ENCODE assay signal across 8 cellular contexts in genomic region chr12:11650697-11651281, GRCh38. TPM values are rescaled to one million over a fixed set of nuclear protein-coding genes. Genes with fewer than 3 reads are reported as not detected.
DNase-seq lines count a peak whose midpoint lies in the region; ATAC-seq, FAIRE-seq and TF ChIP-seq lines count a peak whose summit lies in the region.

No MANE protein-coding gene starts in this region.

- H3K4me3 ChIP-seq in GM12878 (peak overlapping the region; percentile 85), small intestine (ENCODE audit: low read depth in 1 of 2, low read length in 2 of 2) (peak overlapping the region; percentile 46 to 92)

- FAIRE-seq in GM12878 (lab: Jason Lieb, UNC) (no peak), small intestine (lab: Jason Lieb, UNC) (no peak)

- H3K9me3 ChIP-seq in GM12878 (replicated peaks; ENCODE audit: control insufficient read depth, insufficient read depth, low read length), result no peaks in the 10 kb centered on the region
- no peaks in the 10 kb centered on the region for H3K9me3 ChIP-seq in small intestine (ENCODE audit: control insufficient read depth, low read depth)

- peak in 2 of 3 experiments; percentile 5 to 15; a peak in 2 of 6 replicates for TF ChIP-seq CTCF in GM12878 (IDR thresholded peaks at IDR 0.05 in 2 of 3, conservative IDR thresholded peaks at IDR 0.05 in 1 of 3; ENCODE audit: control insufficient read depth in 2 of 3, extremely low read depth in 1 of 3, insufficient read depth in 1 of 3, low read depth in 3 of 3, low read length in 3 of 3)

- H3K4me1 Mint-ChIP-seq in activated naive CD4-positive, alpha-beta T cell treated with anti-CD3 and anti-CD28 coated beads for 36 hours (ENCODE audit: low read depth), result peaks cover 41% of the 10 kb centered on the region

- H3K36me3 ChIP-seq in GM12878 (ENCODE audit: control insufficient read depth in 2 of 2, insufficient read depth in 2 of 2, low read length in 1 of 2) (no peaks in the 10 kb centered on the region), small intestine (ENCODE audit: control insufficient read depth in 2 of 2, insufficient read depth in 2 of 2, low read length in 2 of 2) (no peaks in the 10 kb centered on the region)

- H3K27ac ChIP-seq in GM12878 (ENCODE audit: control insufficient read depth, insufficient read depth), result peak overlapping the region; percentile 99
- H3K27ac ChIP-seq in small intestine (ENCODE audit: low read depth in 1 of 2, low read length in 1 of 2), result peak overlapping the region; percentile 46 to 89

- intact Hi-C loops in activated naive CD4-positive, alpha-beta T cell treated with anti-CD3 and anti-CD28 coated beads for 36 hours (cut with micrococcal nuclease), result loop anchor here (1.0 to 10.0 kb wide), 10 partner anchors 9 to 1786 kb away; partner anchors contain the start of genes CLEC2B, GPR19 and SMIM10L1
- intact Hi-C loops in GM12878 (cut with micrococcal nuclease; ENCODE audit: unreplicated experiment), result loop anchor here (1.0 to 10.0 kb wide), 3 partner anchors 80 to 1074 kb away; no protein-coding TSS in a partner anchor

- POLR2A ChIA-PET in GM12878 (lab: Charles Lee), result interaction anchor here (0.8 to 1.4 kb wide), 5 partner anchors 35 to 382 kb away, joined by 3 to 8 read pairs (median 5); no protein-coding TSS in a partner anchor

- no peak overlapping the region for H2AFZ ChIP-seq in GM12878 (ENCODE audit: control insufficient read depth, low read depth, low read length)

- no peaks in the 10 kb centered on the region; the same call in 1 of the 2 replicates for H4K20me1 ChIP-seq in GM12878 (ENCODE audit: control insufficient read depth, insufficient read depth)

- CTCF ChIA-PET in activated naive CD4-positive, alpha-beta T cell treated with anti-CD3 and anti-CD28 coated beads for 36 hours (lab: Charles Lee), result interaction anchor here (0.7 to 1.5 kb wide), 4 partner anchors 80 to 128 kb away, joined by 3 to 4 read pairs (median 4); no protein-coding TSS in a partner anchor
- CTCF ChIA-PET in GM12878 (lab: Yijun Ruan, JAX), result interaction anchor here (0.7 to 1.5 kb wide), 5 partner anchors 27 to 382 kb away, joined by 3 to 6 read pairs (median 3); no protein-coding TSS in a partner anchor

- no peaks in the 10 kb centered on the region for H3K27me3 Mint-ChIP-seq in activated naive CD4-positive, alpha-beta T cell treated with anti-CD3 and anti-CD28 coated beads for 36 hours (ENCODE audit: low read depth)

- peak overlapping the region; percentile 98 for H3K4me3 Mint-ChIP-seq in activated naive CD4-positive, alpha-beta T cell treated with anti-CD3 and anti-CD28 coated beads for 36 hours

- peak; percentile 41 for DNase-seq in activated naive CD4-positive, alpha-beta T cell treated with anti-CD3 and anti-CD28 coated beads for 36 hours
- no peak for DNase-seq in activated naive CD4-positive, alpha-beta T cell (lab: John Stamatoyannopoulos, UW)
- DNase-seq in NCI-H748 (lab: John Stamatoyannopoulos, UW; ENCODE audit: unreplicated experiment) (peak; percentile 40), GM12878 (ENCODE audit: low read depth, low spot score) (peak; percentile 40), iris pigment epithelial cell (ENCODE audit: low read depth) (peak; percentile 50), small intestine (peak; percentile 45)

- peak overlapping the region; percentile 86 for H3K4me2 ChIP-seq in GM12878 (ENCODE audit: control insufficient read depth, insufficient read depth)

- peak overlapping the region; percentile 98 for H3K9ac ChIP-seq in GM12878 (ENCODE audit: control insufficient read depth, insufficient read depth, low read length)

- SMC1A ChIA-PET in GM12878 (lab: Charles Lee; ENCODE audit: uncharacterized antibody, unreplicated experiment), result interaction anchor here (0.6 to 1.6 kb wide), 11 partner anchors 63 to 359 kb away, joined by 3 to 7 read pairs (median 4); no protein-coding TSS in a partner anchor

- H3K9me3 Mint-ChIP-seq in activated naive CD4-positive, alpha-beta T cell treated with anti-CD3 and anti-CD28 coated beads for 36 hours, result no peaks in the 10 kb centered on the region

- peaks cover 14% of the 10 kb centered on the region for H3K4me1 ChIP-seq in GM12878 (ENCODE audit: control insufficient read depth, insufficient read depth, low read length)
- H3K4me1 ChIP-seq in small intestine (ENCODE audit: control insufficient read depth in 2 of 2, insufficient read depth in 1 of 2, low read depth in 1 of 2, low read length in 1 of 2), result peaks cover 0 to 8% of the 10 kb centered on the region in 2 donors

- WGBS in GM12878 (ENCODE audit: insufficient coverage, insufficient replicate concordance, low lambda C conversion rate, missing lambda C conversion rate), result 0% methylated on average over 9 of the region's 9 CpGs
- 0 to 2% (median 1%) methylated on average over 9 of the region's 9 CpGs for WGBS in small intestine, 3 donors

- H3K27me3 ChIP-seq in GM12878 (replicated peaks in 1 of 2; ENCODE audit: control insufficient read depth in 2 of 2, insufficient read depth in 2 of 2, low read length in 1 of 2) (no peaks in the 10 kb centered on the region), small intestine (ENCODE audit: control insufficient read depth in 2 of 2, insufficient read depth in 2 of 2, low read length in 2 of 2) (no peaks in the 10 kb centered on the region)

- peak; percentile 54; the same call in 1 of the 2 replicates for TF ChIP-seq POLR2A in GM12878 (IDR thresholded peaks at IDR 0.05; ENCODE audit: low read depth, low read length)

- H3K79me2 ChIP-seq in GM12878 (ENCODE audit: control insufficient read depth, insufficient read depth, low read length), result peaks cover 67% of the 10 kb centered on the region

- no peak for TF ChIP-seq RAD21 in GM12878 (IDR thresholded peaks at IDR 0.05; ENCODE audit: insufficient read depth, low read depth, low read length)

- RAD21 ChIA-PET in GM12878 (lab: Charles Lee; ENCODE audit: unreplicated experiment), result interaction anchor here (0.7 to 2.5 kb wide), 9 partner anchors 13 to 374 kb away, joined by 3 to 15 read pairs (median 5); no protein-coding TSS in a partner anchor

- peaks cover 18% of the 10 kb centered on the region for H3K36me3 Mint-ChIP-seq in activated naive CD4-positive, alpha-beta T cell treated with anti-CD3 and anti-CD28 coated beads for 36 hours (ENCODE audit: low read depth)

- TSS peak; percentile 53 for BruUV-seq in GM12878 (replicated peaks; lab: Mats Ljungman, UMichigan)

- TF ChIP-seq EP300 in GM12878 (IDR thresholded peaks at IDR 0.05; ENCODE audit: borderline replicate concordance in 1 of 2, control insufficient read depth in 1 of 2, low read depth in 2 of 2, low read length in 2 of 2), result no peak

- H3K27ac Mint-ChIP-seq in activated naive CD4-positive, alpha-beta T cell treated with anti-CD3 and anti-CD28 coated beads for 36 hours, result peak overlapping the region; percentile 99

- in situ Hi-C loops in GM12878 (cut with MboI), result loop anchor here (5.0 kb wide), 4 partner anchors 77 to 377 kb away; no protein-coding TSS in a partner anchor

- ATAC-seq in GM12878 (peak; percentile 22), HG02885 (IDR thresholded peaks at IDR 0.05; ENCODE audit: poor library complexity, unreplicated experiment) (no peak), HG03442 (IDR thresholded peaks at IDR 0.05; ENCODE audit: unreplicated experiment) (no peak)

TF ChIP-seq in GM12878, 131 proteins besides CTCF, POLR2A, EP300 and RAD21 (continues in another document):
- TF ChIP-seq NBN (IDR thresholded peaks at IDR 0.05) (no peak), POLR2AphosphoS2 (IDR thresholded peaks at IDR 0.05; ENCODE audit: low read depth, low read length) (peak; percentile 60; the same call in 1 of the 2 replicates), BHLHE40 (IDR thresholded peaks at IDR 0.05; ENCODE audit: borderline replicate concordance in 1 of 2, low read depth in 2 of 2, low read length in 1 of 2) (no peak), IRF3 (IDR thresholded peaks at IDR 0.05) (no peak), PAX8 (IDR thresholded peaks at IDR 0.05) (0 out of 2 replicates have a peak, but pooled peaks have one; percentile 28)

RNA-seq across cellular contexts. Expression of gene ETV6, which starts 1.3 kb away (rescaled TPM):
- total RNA-seq in activated naive CD4-positive, alpha-beta T cell treated with anti-CD3 and anti-CD28 coated beads for 36 hours, result 10 to 100 TPM; 48.1 to 48.6 TPM
- 109 and 115 TPM in 2 replicates for total RNA-seq in GM12878 (2013; cell fraction: nucleolus; rRNA removed)
- 24.0 and 24.9 TPM in 2 replicates for total RNA-seq in GM12878 (2014; rRNA removed)
- total RNA-seq in GM12878 (2014; rRNA removed; fragmentation: Illumina TruSeq; extraction: Trizol), result 26.3 and 28.4 TPM in 2 replicates
- total RNA-seq in GM12878 (2021), result 69.7 and 74.8 TPM in 2 replicates
- 18.0 TPM for polyA plus RNA-seq in GM12878 (2011; ENCODE audit: low read depth)
- 27.2 and 29.7 TPM in 2 replicates for polyA plus RNA-seq in GM12878 (2011; rRNA removed)
- 21.0 and 26.5 TPM in 2 replicates for polyA plus RNA-seq in GM12878 (2011; cell fraction: cytosol; rRNA removed)
- polyA plus RNA-seq in GM12878 (2011; cell fraction: nucleus; rRNA removed), result 53.6 and 57.2 TPM in 2 replicates
- polyA plus RNA-seq in GM12878 (2012), result 22.0 and 25.1 TPM in 2 replicates
- polyA plus RNA-seq in GM12878 (2014; fragmentation: Illumina TruSeq; extraction: Trizol), result 32.6 and 34.6 TPM in 2 replicates
- 10 to 100 TPM in 1 of 2 experiments, 1 to 10 TPM in 1; 6.6 to 10.4 TPM for polyA plus RNA-seq in GM12878 (2014; fragmentation: Nextera tagmentation; extraction: Ambion mirVana)
- polyA plus RNA-seq in GM12878 (2014; rRNA removed), result 25.1 and 26.3 TPM in 2 replicates
- polyA plus RNA-seq in GM12878 (2016; fragmentation: Nextera tagmentation; extraction: Ambion mirVana), result 10 to 100 TPM in 1 of 2 experiments, 1 to 10 TPM in 1; 7.8 to 12.5 TPM
- 52.2 and 65.0 TPM in 2 replicates for polyA minus RNA-seq in GM12878 (2011; rRNA and poly(A)+ RNA removed)
- 23.9 and 25.7 TPM in 2 replicates for polyA minus RNA-seq in GM12878 (2011; cell fraction: cytosol; rRNA and poly(A)+ RNA removed)
- 74.2 and 133 TPM in 2 replicates for polyA minus RNA-seq in GM12878 (2011; cell fraction: nucleus; rRNA and poly(A)+ RNA removed)
- 1 to 10 TPM; 5.1 to 9.6 (median 7.2) TPM for polyA plus RNA-seq in small intestine

Comparison
In these comparisons a context has a peak if more than half of its experiments do, and no peak if none do; other contexts are left out.
1. DNase-seq: peak in activated naive CD4-positive, alpha-beta T cell treated with anti-CD3 and anti-CD28 coated beads for 36 hours (single experiment), NCI-H748 (single experiment), GM12878 (single experiment), iris pigment epithelial cell (single experiment) and small intestine (single experiment); none in activated naive CD4-positive, alpha-beta T cell (0 of 4).